8 cellular contexts compared by ENCODE assay signal in genomic region chr10:47994045-47994444, GRCh38. TPM values are rescaled to one million over a fixed set of nuclear protein-coding genes. Genes with fewer than 3 reads are reported as not detected.
"Had no signal": no experiment of that assay in that cellular context is flagged by ENCODE, and none has a peak within 500 bp of the region (broad histone marks: within the 10 kb centered on the region; RNA-seq: fewer than 3 reads in every experiment).

No MANE protein-coding gene starts in this region.

RNA-seq across cellular contexts. Expression of gene FAM25C, which starts 5.5 kb away (rescaled TPM):
- total RNA-seq: activated CD8-positive, alpha-beta memory T cell treated with anti-CD3 and anti-CD28 coated beads, Interleukin-2, amount 10 ng/mL, durations not matched to agents 7 days and 5 days; epithelial cell of proximal tubule; lung microvascular endothelial cell; mucosa of gallbladder; natural killer cell; posterior vena cava; right cardiac atrium; vagina had no signal
- polyA plus RNA-seq: right cardiac atrium had no signal
